ENCODE assay signal across 14 cellular contexts in the genomic region with DNA sequence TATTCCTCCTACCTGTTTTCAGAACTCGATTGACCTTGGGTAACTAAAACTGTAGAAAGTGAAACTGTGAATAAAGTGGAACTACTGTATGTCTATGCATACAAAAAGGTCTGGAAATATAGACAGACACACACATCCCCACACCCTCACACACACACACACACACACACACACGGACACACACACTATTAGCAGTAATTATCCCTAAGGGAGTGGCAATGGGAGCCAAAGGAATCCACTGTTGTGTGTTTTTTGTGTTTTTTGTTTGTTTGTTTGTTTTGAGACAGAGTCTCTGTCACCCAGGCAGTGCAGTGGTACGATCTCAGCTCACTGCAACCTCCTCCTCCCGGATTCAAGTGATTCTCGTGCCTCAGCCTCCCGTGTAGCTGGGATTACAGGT. TPM values are rescaled to one million over a fixed set of nuclear protein-coding genes. Genes with fewer than 3 reads are reported as not detected.
A peak's percentile ranks its signal among the peaks of the same experiment; 100 is the strongest.
DNase-seq lines count a peak whose midpoint lies in the region; TF ChIP-seq lines count a peak whose summit lies in the region.
"Had no signal": no experiment of that assay in that cellular context is flagged by ENCODE, and none has a peak within 500 bp of the region (broad histone marks: within the 10 kb centered on the region; RNA-seq: fewer than 3 reads in every experiment).

No MANE protein-coding gene starts in this region.

- H3K27ac ChIP-seq in HEK293 (ENCODE audit: extremely low read depth, low read depth, low read length) (no peak overlapping the region), spleen (no peak overlapping the region)

- CTCF ChIA-PET in HEK293 (lab: Yijun Ruan, JAX) = no interaction called here

- H3K27ac Mint-ChIP-seq in chondrocyte (ENCODE audit: unreplicated experiment) = no peak overlapping the region
- H3K27ac Mint-ChIP-seq: B cell; CD4-positive, alpha-beta memory T cell; IgD-negative memory B cell had no signal

- H3K4me3 ChIP-seq in HEK293 (ENCODE audit: low read depth, low read length) (no peak overlapping the region), spleen (no peak overlapping the region)

- peak; percentile 16 for DNase-seq in activated effector memory CD4-positive, alpha-beta T cell treated with anti-CD3 and anti-CD28 coated beads, Interleukin-2, amount 50 U/mL, for 16 hours
- DNase-seq in activated effector memory CD4-positive, alpha-beta T cell treated with Interleukin-2 at 50 U/mL for 16 hours = no peak
- DNase-seq in chondrocyte (ENCODE audit: low spot score) (peak; percentile 25), spleen (peak; percentile 12), NCI-H1092 treated with DMSO at 0.1 percent for 48 hours (lab: John Stamatoyannopoulos, UW) (no peak), SKM-1 treated with dmso at 0.1 percent for 144 hours (lab: John Stamatoyannopoulos, UW; ENCODE audit: unreplicated experiment) (no peak), CD1c-positive myeloid dendritic cell (ENCODE audit: extremely low spot score) (no peak)
- DNase-seq: C1 segment of cervical spinal cord; CD4-positive, alpha-beta memory T cell; DMS79; EL had no signal

- H3K27me3 Mint-ChIP-seq in chondrocyte (ENCODE audit: low read depth) = peaks cover 5% of the 10 kb centered on the region

- H3K9me3 ChIP-seq in HEK293 (ENCODE audit: control insufficient read depth, insufficient read depth, low read depth, low read length) = no peaks in the 10 kb centered on the region
- H3K9me3 ChIP-seq in spleen = no peaks in the 10 kb centered on the region

- H3K27me3 ChIP-seq in spleen (replicated peaks in 1 of 7) = peaks cover 0 to 24% (median 0%) of the 10 kb centered on the region in 7 donors

- 65 to 83% (median 70%) methylated on average over 6 of the region's 6 CpGs for WGBS in spleen, 5 donors

- no peaks in the 10 kb centered on the region for H3K36me3 ChIP-seq in HEK293 (ENCODE audit: control insufficient read depth in 2 of 2, insufficient read depth in 1 of 2, low read length in 2 of 2)
- H3K36me3 ChIP-seq in spleen = no peaks in the 10 kb centered on the region

- intact Hi-C loops in spleen (cut with DNase I; ENCODE audit: low total_unique reads) = no loop called here

- no peak overlapping the region for H3K4me3 Mint-ChIP-seq in chondrocyte (ENCODE audit: unreplicated experiment)
- H3K4me3 Mint-ChIP-seq: B cell; CD4-positive, alpha-beta memory T cell had no signal

- TF ChIP-seq POLR2A in spleen (IDR thresholded peaks at IDR 0.05) = no peak

- H3K36me3 Mint-ChIP-seq in chondrocyte (ENCODE audit: low read depth) = no peaks in the 10 kb centered on the region
- H3K36me3 Mint-ChIP-seq: CD4-positive, alpha-beta memory T cell had no signal

- no peaks in the 10 kb centered on the region for H3K4me1 ChIP-seq in HEK293 (ENCODE audit: control insufficient read depth, insufficient read depth, low read length)
- no peaks in the 10 kb centered on the region for H3K4me1 ChIP-seq in spleen

- H3K4me1 Mint-ChIP-seq in chondrocyte (ENCODE audit: low read depth) = peaks cover 3% of the 10 kb centered on the region
- H3K4me1 Mint-ChIP-seq: B cell; CD4-positive, alpha-beta memory T cell had no signal

- H3K9me3 Mint-ChIP-seq in chondrocyte (ENCODE audit: low read depth) = no peaks in the 10 kb centered on the region

- no peak for TF ChIP-seq CTCF in HEK293 (tag by site-specific recombination; IDR thresholded peaks at IDR 0.05)
- no peak for TF ChIP-seq CTCF in chondrocyte (IDR thresholded peaks at IDR 0.05)
- no peak for TF ChIP-seq CTCF in spleen (IDR thresholded peaks at IDR 0.05 in 8 of 11, conservative IDR thresholded peaks at IDR 0.05 in 3 of 11)

- POLR2A ChIA-PET in HEK293 (lab: Yijun Ruan, JAX) = no interaction called here

TF ChIP-seq in HEK293, 187 proteins besides CTCF, POLR2A, EP300 and RAD21:
- TF ChIP-seq, protein P1, sequence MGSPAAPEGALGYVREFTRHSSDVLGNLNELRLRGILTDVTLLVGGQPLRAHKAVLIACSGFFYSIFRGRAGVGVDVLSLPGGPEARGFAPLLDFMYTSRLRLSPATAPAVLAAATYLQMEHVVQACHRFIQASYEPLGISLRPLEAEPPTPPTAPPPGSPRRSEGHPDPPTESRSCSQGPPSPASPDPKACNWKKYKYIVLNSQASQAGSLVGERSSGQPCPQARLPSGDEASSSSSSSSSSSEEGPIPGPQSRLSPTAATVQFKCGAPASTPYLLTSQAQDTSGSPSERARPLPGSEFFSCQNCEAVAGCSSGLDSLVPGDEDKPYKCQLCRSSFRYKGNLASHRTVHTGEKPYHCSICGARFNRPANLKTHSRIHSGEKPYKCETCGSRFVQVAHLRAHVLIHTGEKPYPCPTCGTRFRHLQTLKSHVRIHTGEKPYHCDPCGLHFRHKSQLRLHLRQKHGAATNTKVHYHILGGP (tag by site-specific recombination; IDR thresholded peaks at IDR 0.05) = no peak
- TF ChIP-seq OVOL3 (tag by site-specific recombination; IDR thresholded peaks at IDR 0.05) (no peak), ZNF324 (tag by site-specific recombination; IDR thresholded peaks at IDR 0.05) (no peak), ZSCAN16 (tag by site-specific recombination; IDR thresholded peaks at IDR 0.05) (no peak), WT1 (tag by site-specific recombination; IDR thresholded peaks at IDR 0.05) (no peak), PRDM1 (tag by site-specific recombination; IDR thresholded peaks at IDR 0.05) (no peak)
- TF ChIP-seq, protein P2, sequence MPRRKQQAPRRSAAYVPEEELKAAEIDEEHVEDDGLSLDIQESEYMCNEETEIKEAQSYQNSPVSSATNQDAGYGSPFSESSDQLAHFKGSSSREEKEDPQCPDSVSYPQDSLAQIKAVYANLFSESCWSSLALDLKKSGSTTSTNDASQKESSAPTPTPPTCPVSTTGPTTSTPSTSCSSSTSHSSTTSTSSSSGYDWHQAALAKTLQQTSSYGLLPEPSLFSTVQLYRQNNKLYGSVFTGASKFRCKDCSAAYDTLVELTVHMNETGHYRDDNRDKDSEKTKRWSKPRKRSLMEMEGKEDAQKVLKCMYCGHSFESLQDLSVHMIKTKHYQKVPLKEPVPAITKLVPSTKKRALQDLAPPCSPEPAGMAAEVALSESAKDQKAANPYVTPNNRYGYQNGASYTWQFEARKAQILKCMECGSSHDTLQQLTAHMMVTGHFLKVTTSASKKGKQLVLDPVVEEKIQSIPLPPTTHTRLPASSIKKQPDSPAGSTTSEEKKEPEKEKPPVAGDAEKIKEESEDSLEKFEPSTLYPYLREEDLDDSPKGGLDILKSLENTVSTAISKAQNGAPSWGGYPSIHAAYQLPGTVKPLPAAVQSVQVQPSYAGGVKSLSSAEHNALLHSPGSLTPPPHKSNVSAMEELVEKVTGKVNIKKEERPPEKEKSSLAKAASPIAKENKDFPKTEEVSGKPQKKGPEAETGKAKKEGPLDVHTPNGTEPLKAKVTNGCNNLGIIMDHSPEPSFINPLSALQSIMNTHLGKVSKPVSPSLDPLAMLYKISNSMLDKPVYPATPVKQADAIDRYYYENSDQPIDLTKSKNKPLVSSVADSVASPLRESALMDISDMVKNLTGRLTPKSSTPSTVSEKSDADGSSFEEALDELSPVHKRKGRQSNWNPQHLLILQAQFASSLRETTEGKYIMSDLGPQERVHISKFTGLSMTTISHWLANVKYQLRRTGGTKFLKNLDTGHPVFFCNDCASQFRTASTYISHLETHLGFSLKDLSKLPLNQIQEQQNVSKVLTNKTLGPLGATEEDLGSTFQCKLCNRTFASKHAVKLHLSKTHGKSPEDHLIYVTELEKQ (tag by site-specific recombination; IDR thresholded peaks at IDR 0.05; ENCODE audit: borderline replicate concordance) = no peak
- TF ChIP-seq, protein P3, sequence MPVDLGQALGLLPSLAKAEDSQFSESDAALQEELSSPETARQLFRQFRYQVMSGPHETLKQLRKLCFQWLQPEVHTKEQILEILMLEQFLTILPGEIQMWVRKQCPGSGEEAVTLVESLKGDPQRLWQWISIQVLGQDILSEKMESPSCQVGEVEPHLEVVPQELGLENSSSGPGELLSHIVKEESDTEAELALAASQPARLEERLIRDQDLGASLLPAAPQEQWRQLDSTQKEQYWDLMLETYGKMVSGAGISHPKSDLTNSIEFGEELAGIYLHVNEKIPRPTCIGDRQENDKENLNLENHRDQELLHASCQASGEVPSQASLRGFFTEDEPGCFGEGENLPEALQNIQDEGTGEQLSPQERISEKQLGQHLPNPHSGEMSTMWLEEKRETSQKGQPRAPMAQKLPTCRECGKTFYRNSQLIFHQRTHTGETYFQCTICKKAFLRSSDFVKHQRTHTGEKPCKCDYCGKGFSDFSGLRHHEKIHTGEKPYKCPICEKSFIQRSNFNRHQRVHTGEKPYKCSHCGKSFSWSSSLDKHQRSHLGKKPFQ (tag by site-specific recombination; IDR thresholded peaks at IDR 0.05) = no peak
- TF ChIP-seq, protein P4, sequence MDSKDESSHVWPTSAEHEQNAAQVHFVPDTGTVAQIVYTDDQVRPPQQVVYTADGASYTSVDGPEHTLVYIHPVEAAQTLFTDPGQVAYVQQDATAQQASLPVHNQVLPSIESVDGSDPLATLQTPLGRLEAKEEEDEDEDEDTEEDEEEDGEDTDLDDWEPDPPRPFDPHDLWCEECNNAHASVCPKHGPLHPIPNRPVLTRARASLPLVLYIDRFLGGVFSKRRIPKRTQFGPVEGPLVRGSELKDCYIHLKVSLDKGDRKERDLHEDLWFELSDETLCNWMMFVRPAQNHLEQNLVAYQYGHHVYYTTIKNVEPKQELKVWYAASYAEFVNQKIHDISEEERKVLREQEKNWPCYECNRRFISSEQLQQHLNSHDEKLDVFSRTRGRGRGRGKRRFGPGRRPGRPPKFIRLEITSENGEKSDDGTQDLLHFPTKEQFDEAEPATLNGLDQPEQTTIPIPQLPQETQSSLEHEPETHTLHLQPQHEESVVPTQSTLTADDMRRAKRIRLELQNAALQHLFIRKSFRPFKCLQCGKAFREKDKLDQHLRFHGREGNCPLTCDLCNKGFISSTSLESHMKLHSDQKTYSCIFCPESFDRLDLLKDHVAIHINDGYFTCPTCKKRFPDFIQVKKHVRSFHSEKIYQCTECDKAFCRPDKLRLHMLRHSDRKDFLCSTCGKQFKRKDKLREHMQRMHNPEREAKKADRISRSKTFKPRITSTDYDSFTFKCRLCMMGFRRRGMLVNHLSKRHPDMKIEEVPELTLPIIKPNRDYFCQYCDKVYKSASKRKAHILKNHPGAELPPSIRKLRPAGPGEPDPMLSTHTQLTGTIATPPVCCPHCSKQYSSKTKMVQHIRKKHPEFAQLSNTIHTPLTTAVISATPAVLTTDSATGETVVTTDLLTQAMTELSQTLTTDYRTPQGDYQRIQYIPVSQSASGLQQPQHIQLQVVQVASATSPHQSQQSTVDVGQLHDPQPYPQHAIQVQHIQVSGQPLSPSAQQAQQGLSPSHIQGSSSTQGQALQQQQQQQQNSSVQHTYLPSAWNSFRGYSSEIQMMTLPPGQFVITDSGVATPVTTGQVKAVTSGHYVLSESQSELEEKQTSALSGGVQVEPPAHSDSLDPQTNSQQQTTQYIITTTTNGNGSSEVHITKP (tag by site-specific recombination; IDR thresholded peaks at IDR 0.05) = peak; percentile 63
TF ChIP-seq in HEK293: peak in this region for 1.

RNA-seq across cellular contexts. Expression of a gene that starts 26.6 kb away (rescaled TPM):
- total RNA-seq in chondrocyte (0.30 to 0.51 TPM in 2 of 3 replicates, not detected in the other), spleen (1 to 10 TPM in 4 of 7 donors, under 1 TPM in 3; 0.32 to 3.5 (median 2.1) TPM)
- 1 to 10 TPM in 1 of 3 donors, under 1 TPM in 2; 0.41 to 2.5 (median 0.98) TPM for polyA plus RNA-seq in spleen
- polyA plus RNA-seq: CD4-positive, alpha-beta memory T cell; IgD-negative memory B cell had no signal

RNA-seq across cellular contexts. Expression of a gene that starts 42.4 kb away (rescaled TPM):
- total RNA-seq in chondrocyte (1.2 to 3.4 TPM (median 2.8 TPM) in 3 replicates), spleen (1 to 10 TPM in 6 of 7 donors, under 1 TPM in 1; 0.51 to 6.4 (median 2.2) TPM)
- polyA plus RNA-seq in spleen = 1 to 10 TPM; 1.5 to 3.5 (median 3.1) TPM
- polyA plus RNA-seq: CD4-positive, alpha-beta memory T cell; IgD-negative memory B cell had no signal

Comparison
In these comparisons a context has a peak if more than half of its experiments do, and no peak if none do; other contexts are left out.
1. DNase-seq: peak in activated effector memory CD4-positive, alpha-beta T cell treated with anti-CD3 and anti-CD28 coated beads, Interleukin-2, amount 50 U/mL, for 16 hours (single experiment), chondrocyte (single experiment) and spleen (single experiment); none in activated effector memory CD4-positive, alpha-beta T cell treated with Interleukin-2 at 50 U/mL for 16 hours (single experiment), NCI-H1092 treated with DMSO at 0.1 percent for 48 hours (single experiment), SKM-1 treated with dmso at 0.1 percent for 144 hours (single experiment) and CD1c-positive myeloid dendritic cell (single experiment).